Comparison of ENCODE assay signal across 8 cellular contexts in the genomic region with DNA sequence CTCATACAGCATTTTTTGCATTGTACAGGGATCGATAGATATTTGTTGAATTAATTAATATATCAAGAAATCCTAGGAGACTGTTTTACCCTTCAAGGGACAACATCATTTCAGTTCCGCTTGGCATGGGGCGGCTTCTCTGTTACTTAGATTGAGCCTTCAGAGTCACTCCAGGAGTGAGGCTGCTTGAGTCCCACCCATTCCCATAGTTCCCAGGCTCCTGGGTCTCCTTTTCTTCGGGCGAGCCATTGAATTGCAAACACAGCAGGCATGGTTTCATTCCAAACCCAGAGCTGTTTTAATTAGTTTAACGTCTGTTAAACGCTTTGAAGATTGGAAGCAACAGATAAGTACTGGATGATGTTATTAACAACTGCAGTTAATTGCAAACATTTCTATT. TPM values are rescaled to one million over a fixed set of nuclear protein-coding genes. Genes with fewer than 3 reads are reported as not detected.
DNase-seq lines count a peak whose midpoint lies in the region; ATAC-seq and TF ChIP-seq lines count a peak whose summit lies in the region.

No MANE protein-coding gene starts in this region.

- WGBS in right cardiac atrium: 17% methylated on average over 7 of the region's 7 CpGs
- no CpG with 5 or more reads among the region's 7 CpGs for WGBS in mesendoderm (ENCODE audit: extremely low coverage, insufficient coverage, low lambda C conversion rate)
- 42 to 49% methylated on average over 7 of the region's 7 CpGs for WGBS in upper lobe of left lung, 2 donors

- H2BK5ac ChIP-seq in mesendoderm (ENCODE audit: low read length): no peak overlapping the region

- H3K4me1 ChIP-seq in right cardiac atrium (ENCODE audit: control insufficient read depth, insufficient read depth, low read length) (peaks cover 3% of the 10 kb centered on the region), breast epithelium (no peaks in the 10 kb centered on the region), mesendoderm (ENCODE audit: control insufficient read depth, low read depth, low read length) (no peaks in the 10 kb centered on the region), upper lobe of left lung (peaks cover 0 to 14% (median 2%) of the 10 kb centered on the region in 4 donors)

- no peak overlapping the region for H4K5ac ChIP-seq in mesendoderm (ENCODE audit: low read length)

- no peak overlapping the region for H3K9ac ChIP-seq in mesendoderm (ENCODE audit: low read length)

- no peak overlapping the region for H3K4ac ChIP-seq in mesendoderm (ENCODE audit: low read depth, low read length)

- no peak for TF ChIP-seq EP300 in upper lobe of left lung (IDR thresholded peaks at IDR 0.05)

- H3K27ac ChIP-seq in right cardiac atrium (ENCODE audit: low read length): no peak overlapping the region
- no peak overlapping the region for H3K27ac ChIP-seq in breast epithelium
- no peak overlapping the region for H3K27ac ChIP-seq in mesendoderm (ENCODE audit: low read depth, low read length)
- H3K27ac ChIP-seq in upper lobe of left lung: no peak overlapping the region

- TF ChIP-seq CTCF in breast epithelium (IDR thresholded peaks at IDR 0.05) (no peak), upper lobe of left lung (IDR thresholded peaks at IDR 0.05) (no peak)

- H3K4me3 ChIP-seq in right cardiac atrium (ENCODE audit: low read length) (peak overlapping the region; percentile 36), breast epithelium (peak overlapping the region; percentile 56 to 77 (median 62)), mesendoderm (ENCODE audit: low read length) (no peak overlapping the region), upper lobe of left lung (peak overlapping the region in 3 of 4 donors; percentile 57 to 69 (median 61))

- H2BK120ac ChIP-seq in mesendoderm (ENCODE audit: low read depth, low read length): no peak overlapping the region

- H3K27me3 ChIP-seq in right cardiac atrium (ENCODE audit: control insufficient read depth, insufficient read depth) (no peaks in the 10 kb centered on the region), breast epithelium (peaks cover 0 to 59% of the 10 kb centered on the region in 2 donors), mesendoderm (ENCODE audit: insufficient read depth, low read length, poor library complexity) (no peaks in the 10 kb centered on the region), upper lobe of left lung (peaks cover 0 to 9% (median 0%) of the 10 kb centered on the region in 4 donors)

- H2AK5ac ChIP-seq in mesendoderm (ENCODE audit: low read length): no peak overlapping the region

- no peak overlapping the region for H3K4me2 ChIP-seq in mesendoderm (ENCODE audit: low read length)

- intact Hi-C loops in right cardiac atrium (cut with DNase I): loop anchor here in 2 of 4 donors (5.0 to 10.0 kb wide), 3 partner anchors 78 to 409 kb away; no protein-coding TSS in a partner anchor
- intact Hi-C loops in Right ventricle myocardium superior (cut with DNase I): loop anchor here (5.0 kb wide), 1 partner anchor 78 kb away; no protein-coding TSS in a partner anchor
- intact Hi-C loops in breast epithelium (cut with DNase I; ENCODE audit: low total_unique reads): no loop called here

- DNase-seq in right cardiac atrium (peak in 1 of 3 donors; percentile 32), Right ventricle myocardium superior (no peak), breast epithelium (ENCODE audit: low spot score in 2 of 2) (no peak), mesendoderm (no peak), upper lobe of left lung (no peak), SW480 (ENCODE audit: low spot score) (no peak), RPMI8226 (no peak)

- no peak overlapping the region for H2BK15ac ChIP-seq in mesendoderm (replicated peaks; ENCODE audit: low read depth)

- TF ChIP-seq POLR2A in breast epithelium (IDR thresholded peaks at IDR 0.05) (no peak), upper lobe of left lung (IDR thresholded peaks at IDR 0.05) (no peak)

- H3K18ac ChIP-seq in mesendoderm (ENCODE audit: low read length): no peak overlapping the region

- H3K23ac ChIP-seq in mesendoderm (ENCODE audit: low read length): no peak overlapping the region

- H3K79me1 ChIP-seq in mesendoderm (ENCODE audit: low read length): no peaks in the 10 kb centered on the region

- H3K36me3 ChIP-seq in breast epithelium (no peaks in the 10 kb centered on the region), mesendoderm (ENCODE audit: control insufficient read depth, insufficient read depth, low read length) (no peaks in the 10 kb centered on the region), upper lobe of left lung (no peaks in the 10 kb centered on the region)

- H3K56ac ChIP-seq in mesendoderm (ENCODE audit: low read length): peak overlapping the region; percentile 42

- ATAC-seq in right cardiac atrium: no peak
- no peak for ATAC-seq in Right ventricle myocardium superior (ENCODE audit: poor library complexity)
- ATAC-seq in upper lobe of left lung (ENCODE audit: low FRiP score in 2 of 2): no peak
- ATAC-seq in HG02763 (IDR thresholded peaks at IDR 0.05; ENCODE audit: unreplicated experiment): no peak

- H3K79me2 ChIP-seq in mesendoderm (ENCODE audit: control insufficient read depth, insufficient read depth, low read length): no peaks in the 10 kb centered on the region

- H3K9me3 ChIP-seq in right cardiac atrium (ENCODE audit: control insufficient read depth, low read length) (no peaks in the 10 kb centered on the region), breast epithelium (no peaks in the 10 kb centered on the region), upper lobe of left lung (no peaks in the 10 kb centered on the region)

- H4K8ac ChIP-seq in mesendoderm (ENCODE audit: low read depth, low read length): no peak overlapping the region

RNA-seq across cellular contexts. Expression of a gene that starts 0.6 kb away (rescaled TPM):
- 10 to 100 TPM; 19.2 to 26.1 (median 22.3) TPM for total RNA-seq in right cardiac atrium
- 10.0 TPM for polyA plus RNA-seq in right cardiac atrium
- 11.1 TPM for total RNA-seq in Right ventricle myocardium superior
- total RNA-seq in breast epithelium: 1 to 10 TPM; 3.6 to 6.7 (median 5.0) TPM
- polyA plus RNA-seq in mesendoderm (2013, experiment 1 of 2): 2.7 TPM
- polyA plus RNA-seq in mesendoderm (2013, experiment 2 of 2): 2.9 TPM
- 10 to 100 TPM in 1 of 6 donors, 1 to 10 TPM in 5; 3.3 to 16.8 (median 5.9) TPM for total RNA-seq in upper lobe of left lung
